8 cellular contexts compared by ENCODE assay signal in the genomic region with DNA sequence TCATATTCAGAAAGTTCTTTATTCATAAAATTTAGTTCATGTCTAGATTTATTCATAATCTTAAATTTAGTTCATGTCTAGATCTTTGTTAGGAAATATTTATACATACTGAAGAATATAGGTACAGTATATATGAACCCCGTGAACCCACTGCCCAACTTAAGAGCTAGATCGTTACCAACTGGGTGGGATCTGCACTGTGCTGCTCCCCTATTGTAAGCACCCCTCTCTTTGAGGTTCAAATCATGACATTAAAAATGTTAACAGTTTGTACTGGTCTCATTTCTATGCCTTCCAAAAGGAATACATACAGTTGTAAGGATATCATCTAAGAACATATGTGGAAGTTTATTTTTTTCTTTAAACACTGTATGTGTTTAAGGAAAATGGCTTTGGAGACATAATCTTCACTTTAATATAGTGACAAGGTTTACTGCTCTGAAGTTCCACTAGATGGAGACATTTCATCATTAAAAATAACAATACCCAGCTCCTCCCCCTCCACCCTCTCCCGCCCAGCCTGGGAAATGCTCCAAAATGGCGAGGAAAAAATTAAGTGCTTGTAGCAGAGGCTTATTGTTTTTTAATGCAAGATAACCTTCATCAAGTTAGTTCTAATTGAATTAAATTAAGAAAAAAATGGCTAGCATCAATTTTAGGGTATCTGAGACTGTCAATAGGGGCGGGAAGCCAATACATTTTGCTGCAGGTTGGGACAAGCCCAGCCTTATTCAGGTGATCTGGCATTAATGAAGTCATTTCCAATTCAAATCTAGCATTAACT.
DNase-seq lines count a peak whose midpoint lies in the region; ATAC-seq and TF ChIP-seq lines count a peak whose summit lies in the region.

No MANE protein-coding gene starts in this region.

- no peaks in the 10 kb centered on the region for H3K27me3 Mint-ChIP-seq in T-helper 2 cell treated with Interferon-gamma antibody and Interleukin-4, amounts not matched to agents 5 μg/mL and 100 μg/mL, for 36 hours (ENCODE audit: low read depth)

- no peaks in the 10 kb centered on the region for H3K27me3 ChIP-seq in brain microvascular endothelial cell (replicated peaks)
- H3K27me3 ChIP-seq in spleen (replicated peaks in 1 of 7) = no peaks in the 10 kb centered on the region

- H3K4me1 Mint-ChIP-seq in T-helper 2 cell treated with Interferon-gamma antibody and Interleukin-4, amounts not matched to agents 5 μg/mL and 100 μg/mL, for 36 hours (ENCODE audit: low read depth) = peaks cover 22% of the 10 kb centered on the region

- in situ Hi-C loops in brain microvascular endothelial cell (cut with HindIII; ENCODE audit: low pct_ligation_motif_present, low sequenced_read_pairs) = no loop called here

- peaks cover 14% of the 10 kb centered on the region for H3K36me3 ChIP-seq in brain microvascular endothelial cell (replicated peaks)
- H3K36me3 ChIP-seq in spleen = peaks cover 0 to 80% (median 27%) of the 10 kb centered on the region in 6 donors

- peak; percentile 77 for ATAC-seq in HG02840 (IDR thresholded peaks at IDR 0.05; ENCODE audit: low FRiP score, unreplicated experiment)

- peak overlapping the region; percentile 45 for H3K27ac Mint-ChIP-seq in T-helper 2 cell treated with Interferon-gamma antibody and Interleukin-4, amounts not matched to agents 5 μg/mL and 100 μg/mL, for 36 hours

- WGBS in spleen, 5 donors = 34 to 44% (median 38%) methylated on average over 5 of the region's 5 CpGs

- H3K4me3 Mint-ChIP-seq in T-helper 2 cell treated with Interferon-gamma antibody and Interleukin-4, amounts not matched to agents 5 μg/mL and 100 μg/mL, for 36 hours = no peak overlapping the region

- no peak for TF ChIP-seq POLR2A in spleen (IDR thresholded peaks at IDR 0.05)

- peaks cover 41% of the 10 kb centered on the region for H3K36me3 Mint-ChIP-seq in T-helper 2 cell treated with Interferon-gamma antibody and Interleukin-4, amounts not matched to agents 5 μg/mL and 100 μg/mL, for 36 hours (ENCODE audit: low read depth)

- DNase-seq in 8988T = peak; percentile 55
- DNase-seq in NCI-H1436 (lab: John Stamatoyannopoulos, UW) = peak; percentile 75
- peak; percentile 43 for DNase-seq in T-helper 2 cell treated with Interferon-gamma antibody and Interleukin-4, amounts not matched to agents 5 μg/mL and 100 μg/mL, for 36 hours (ENCODE audit: low spot score)
- peak; percentile 46 for DNase-seq in brain microvascular endothelial cell
- peak; percentile 83 for DNase-seq in iPS-NIHi7 (ENCODE audit: extremely low spot score)
- DNase-seq in spleen = no peak

- no peaks in the 10 kb centered on the region for H3K9me3 Mint-ChIP-seq in T-helper 2 cell treated with Interferon-gamma antibody and Interleukin-4, amounts not matched to agents 5 μg/mL and 100 μg/mL, for 36 hours

- TF ChIP-seq CTCF in GM12875 (IDR thresholded peaks at IDR 0.05; ENCODE audit: borderline replicate concordance, insufficient read depth, low read depth, low read length) (peak; percentile 28; the same call in 1 of the 2 replicates), brain microvascular endothelial cell (IDR thresholded peaks at IDR 0.05; ENCODE audit: low read depth, low read length, missing control alignments) (peak; percentile 64), spleen (IDR thresholded peaks at IDR 0.05 in 8 of 11, conservative IDR thresholded peaks at IDR 0.05 in 3 of 11) (peak; percentile 59 to 92 (median 77))

- intact Hi-C loops in spleen (cut with DNase I; ENCODE audit: low total_unique reads) = loop anchor here (2.0 to 10.0 kb wide), 3 partner anchors 289 to 455 kb away; no protein-coding TSS in a partner anchor

- H3K9me3 ChIP-seq in spleen = no peaks in the 10 kb centered on the region

- no peak overlapping the region for H3K27ac ChIP-seq in brain microvascular endothelial cell
- H3K27ac ChIP-seq in spleen = peak overlapping the region in 6 of 8 donors; percentile 22 to 71 (median 57)

- H3K4me3 ChIP-seq in GM12875 (ENCODE audit: low read depth, low read length) = no peak overlapping the region
- H3K4me3 ChIP-seq in brain microvascular endothelial cell (ENCODE audit: low read depth, low read length) = no peak overlapping the region
- H3K4me3 ChIP-seq in spleen = peak overlapping the region in 1 of 8 donors; percentile 26

- H3K4me1 ChIP-seq in spleen = peaks cover 9 to 57% (median 24%) of the 10 kb centered on the region in 6 donors
